11 cellular contexts compared by ENCODE assay signal in the genomic region with DNA sequence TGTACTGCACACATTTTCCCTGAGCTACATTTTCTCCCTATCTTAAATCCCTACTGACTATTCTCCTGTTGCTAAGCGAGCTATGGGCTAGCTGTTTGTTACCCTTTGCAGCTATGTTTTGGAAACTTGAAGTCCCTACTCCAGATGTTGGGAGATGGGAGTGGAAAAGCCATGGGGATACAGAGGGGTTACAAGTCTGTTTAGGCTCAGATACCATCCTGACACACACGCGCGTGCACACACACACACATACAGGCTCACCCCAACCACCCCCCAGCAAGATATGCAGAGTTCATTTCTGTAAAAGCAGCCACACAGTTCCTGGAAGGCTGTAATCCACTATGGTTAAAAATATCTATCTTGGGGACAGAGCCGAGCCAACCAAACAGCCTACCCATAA. TPM values are rescaled to one million over a fixed set of nuclear protein-coding genes. Genes with fewer than 3 reads are reported as not detected.
DNase-seq lines count a peak whose midpoint lies in the region; ATAC-seq and TF ChIP-seq lines count a peak whose summit lies in the region.
"Had no signal": no experiment of that assay in that cellular context is flagged by ENCODE, and none has a peak within 500 bp of the region (broad histone marks: within the 10 kb centered on the region; RNA-seq: fewer than 3 reads in every experiment).

No MANE protein-coding gene starts in this region.

- peak overlapping the region; percentile 94 for H3K27ac ChIP-seq in HUES48 (ENCODE audit: low read depth, low read length)
- H3K27ac ChIP-seq in colonic mucosa: peak overlapping the region; percentile 90
- H3K27ac ChIP-seq in smooth muscle cell (ENCODE audit: low read depth): peak overlapping the region; percentile 71

- WGBS in smooth muscle cell (ENCODE audit: low lambda C conversion rate): 42% methylated on average over 5 of the region's 5 CpGs

- no peaks in the 10 kb centered on the region for H3K79me2 ChIP-seq in smooth muscle cell (ENCODE audit: low read depth)

- peak; percentile 27 for DNase-seq in colonic mucosa
- DNase-seq in left kidney (ENCODE audit: low read depth, low spot score): peak; percentile 2
- peak; percentile 4 for DNase-seq in smooth muscle cell (lab: John Stamatoyannopoulos, UW; ENCODE audit: unreplicated experiment)
- DNase-seq in germinal center (ENCODE audit: low spot score): no peak
- no peak for DNase-seq in NCI-H1930 (lab: John Stamatoyannopoulos, UW)
- DNase-seq: activated naive CD8-positive, alpha-beta T cell treated with anti-CD3 and anti-CD28 coated beads, Interleukin-2, amount 10 ng/mL, durations not matched to agents 7 days and 5 days; Caco-2; Karpas-422 had no signal

- H3K36me3 ChIP-seq in HUES48 (ENCODE audit: control insufficient read depth, insufficient read depth, low read length) (peaks cover 18% of the 10 kb centered on the region), colonic mucosa (no peaks in the 10 kb centered on the region), smooth muscle cell (ENCODE audit: low read depth) (peaks cover 4% of the 10 kb centered on the region)

- peaks cover 15% of the 10 kb centered on the region for H3K4me1 ChIP-seq in HUES48 (ENCODE audit: control insufficient read depth, insufficient read depth, low read length)
- peaks cover 17% of the 10 kb centered on the region for H3K4me1 ChIP-seq in colonic mucosa
- peaks cover 28% of the 10 kb centered on the region for H3K4me1 ChIP-seq in smooth muscle cell (ENCODE audit: low read depth)

- H3K9ac ChIP-seq in HUES48 (ENCODE audit: low read depth, low read length): no peak overlapping the region
- peak overlapping the region; percentile 12 to 61 for H3K9ac ChIP-seq in colonic mucosa (ENCODE audit: low read depth in 2 of 2, low read length in 2 of 2)
- H3K9ac ChIP-seq in smooth muscle cell (ENCODE audit: low read depth): no peak overlapping the region

- ATAC-seq in HG02885 (IDR thresholded peaks at IDR 0.05; ENCODE audit: poor library complexity, unreplicated experiment) (no peak), GM21576 (IDR thresholded peaks at IDR 0.05; ENCODE audit: unreplicated experiment) (no peak)

- H3K9me3 ChIP-seq in HUES48 (ENCODE audit: control insufficient read depth, insufficient read depth, low read length) (no peaks in the 10 kb centered on the region), colonic mucosa (no peaks in the 10 kb centered on the region), smooth muscle cell (replicated peaks; ENCODE audit: low read depth) (no peaks in the 10 kb centered on the region)
- H3K9me3 ChIP-seq: Caco-2 had no signal

- peaks cover 5% of the 10 kb centered on the region for H3F3A ChIP-seq in smooth muscle cell (ENCODE audit: low read depth)

- H3K4me3 ChIP-seq in HUES48 (ENCODE audit: low read depth, low read length): no peak overlapping the region
- no peak overlapping the region for H3K4me3 ChIP-seq in colonic mucosa
- H3K4me3 ChIP-seq in smooth muscle cell: no peak overlapping the region

- intact Hi-C loops in colonic mucosa (cut with DNase I): no loop called here

- H3K27me3 ChIP-seq in HUES48 (ENCODE audit: control insufficient read depth, insufficient read depth, low read length): no peaks in the 10 kb centered on the region
- no peaks in the 10 kb centered on the region for H3K27me3 ChIP-seq in colonic mucosa
- H3K27me3 ChIP-seq in smooth muscle cell (ENCODE audit: low read depth): no peaks in the 10 kb centered on the region

- TF ChIP-seq CTCF in colonic mucosa (IDR thresholded peaks at IDR 0.05) (no peak), smooth muscle cell (IDR thresholded peaks at IDR 0.05; ENCODE audit: borderline replicate concordance, insufficient read depth, poor library complexity, severe bottlenecking) (no peak)

- peak overlapping the region; percentile 55 for H3K4me2 ChIP-seq in smooth muscle cell

- no peaks in the 10 kb centered on the region for H4K20me1 ChIP-seq in smooth muscle cell (ENCODE audit: low read depth)

- H2AFZ ChIP-seq in smooth muscle cell (ENCODE audit: low read depth): no peak overlapping the region

RNA-seq across cellular contexts. Expression of gene ATP5MC2, which starts 15.8 kb away (rescaled TPM):
- 100 to 1,000 TPM; 346 to 392 TPM for total RNA-seq in colonic mucosa
- total RNA-seq in smooth muscle cell: 238 and 261 TPM in 2 replicates
- 312 and 320 TPM in 2 replicates for polyA plus RNA-seq in smooth muscle cell

RNA-seq across cellular contexts. Expression of gene ATF7, which starts 33.9 kb away (rescaled TPM):
- total RNA-seq in colonic mucosa: 10 to 100 TPM; 31.1 to 38.5 TPM
- total RNA-seq in smooth muscle cell: 19.9 and 28.5 TPM in 2 replicates
- polyA plus RNA-seq in smooth muscle cell: 15.2 and 19.0 TPM in 2 replicates

Comparison
In these comparisons a context has a peak if more than half of its experiments do, and no peak if none do; other contexts are left out.
1. H3K9ac ChIP-seq: peak in colonic mucosa (2 of 2); none in HUES48 (single experiment) and smooth muscle cell (single experiment).
2. DNase-seq: peak in colonic mucosa (single experiment), left kidney (single experiment) and smooth muscle cell (single experiment); none in germinal center (single experiment) and NCI-H1930 (0 of 2).
3. Peak in every context shown above with its lines, with median percentiles within 50 percentile points of each other: H3K27ac ChIP-seq.